ENCODE assay signal across 1 cellular context in genomic region chr6:93746892-93747291, GRCh38.
TF ChIP-seq lines count a peak whose summit lies in the region.

No MANE protein-coding gene starts in this region.

TF ChIP-seq in WTC11, 78 proteins besides CTCF, POLR2A, EP300 and RAD21 (continued from another document):
- no peak for TF ChIP-seq PREB (CRISPR knock-in tag; IDR thresholded peaks at IDR 0.05; ENCODE audit: borderline replicate concordance)
- no peak for TF ChIP-seq ZBTB43 (CRISPR knock-in tag; IDR thresholded peaks at IDR 0.05)
- TF ChIP-seq IRF1 (CRISPR knock-in tag; IDR thresholded peaks at IDR 0.05): no peak
- TF ChIP-seq NR2C2 (CRISPR knock-in tag; IDR thresholded peaks at IDR 0.05): no peak
- no peak for TF ChIP-seq ELF4 (CRISPR knock-in tag; IDR thresholded peaks at IDR 0.05; ENCODE audit: low read depth)
- TF ChIP-seq SMAD4 (CRISPR knock-in tag; IDR thresholded peaks at IDR 0.05): no peak
